In genomic region chr18:48412339-48412929, GRCh38 we compare ENCODE assay signal across 8 cellular contexts. TPM values are rescaled to one million over a fixed set of nuclear protein-coding genes. Genes with fewer than 3 reads are reported as not detected.
DNase-seq lines count a peak whose midpoint lies in the region; ATAC-seq and TF ChIP-seq lines count a peak whose summit lies in the region.

No MANE protein-coding gene starts in this region.

- ATAC-seq in left lung, result no peak
- no peak for ATAC-seq in GM21526 (IDR thresholded peaks at IDR 0.05; ENCODE audit: low FRiP score, unreplicated experiment)
- ATAC-seq in GM18868 (IDR thresholded peaks at IDR 0.05; ENCODE audit: unreplicated experiment), result no peak

- H3K9me3 ChIP-seq in left lung, result no peaks in the 10 kb centered on the region

- H3K27ac ChIP-seq in left lung, result no peak overlapping the region

- peak; percentile 82 for TF ChIP-seq CTCF in astrocyte of the spinal cord (IDR thresholded peaks at IDR 0.05; ENCODE audit: low read depth, low read length)
- TF ChIP-seq CTCF in left lung (IDR thresholded peaks at IDR 0.05), result peak; percentile 46 to 66

- in situ Hi-C loops in astrocyte of the spinal cord (cut with HindIII; ENCODE audit: low sequenced_read_pairs), result no loop called here

- no peak overlapping the region for H3K4me3 ChIP-seq in astrocyte of the spinal cord (ENCODE audit: low read depth, low read length)
- no peak overlapping the region for H3K4me3 ChIP-seq in left lung

- H3K4me1 ChIP-seq in left lung, result peaks cover 0 to 22% of the 10 kb centered on the region in 2 donors

- peaks cover 24 to 80% of the 10 kb centered on the region in 2 donors for H3K27me3 ChIP-seq in left lung

- no peaks in the 10 kb centered on the region for H3K36me3 ChIP-seq in left lung

- DNase-seq in COLO668 (lab: John Stamatoyannopoulos, UW; ENCODE audit: unreplicated experiment) (peak; percentile 45), H4 (ENCODE audit: low spot score) (peak; percentile 50), NCI-H524 (lab: John Stamatoyannopoulos, UW) (peak; percentile 63 to 65), astrocyte of the spinal cord (ENCODE audit: low read depth, low spot score) (no peak), left lung (no peak), posterior vena cava (ENCODE audit: low spot score) (no peak)

- intact Hi-C loops in left lung (cut with DNase I), result no loop called here
- intact Hi-C loops in posterior vena cava (cut with DNase I), result no loop called here

RNA-seq across cellular contexts. Expression of gene ZBTB7C, which starts 3.3 kb away (rescaled TPM):
- total RNA-seq in H4 (2014; rRNA removed; shearing (Covaris generic)), result 1.0 and 1.1 TPM in 2 replicates
- total RNA-seq in left lung, result 1 to 10 TPM; 7.5 to 8.7 TPM
- total RNA-seq in posterior vena cava, result 10 to 100 TPM; 11.0 to 14.8 TPM

Comparison
In these comparisons a context has a peak if more than half of its experiments do, and no peak if none do; other contexts are left out.
1. DNase-seq: peak in COLO668 (single experiment), H4 (single experiment) and NCI-H524 (2 of 2); none in astrocyte of the spinal cord (single experiment), left lung (0 of 2) and posterior vena cava (single experiment).